14 cellular contexts compared by ENCODE assay signal in the genomic region with DNA sequence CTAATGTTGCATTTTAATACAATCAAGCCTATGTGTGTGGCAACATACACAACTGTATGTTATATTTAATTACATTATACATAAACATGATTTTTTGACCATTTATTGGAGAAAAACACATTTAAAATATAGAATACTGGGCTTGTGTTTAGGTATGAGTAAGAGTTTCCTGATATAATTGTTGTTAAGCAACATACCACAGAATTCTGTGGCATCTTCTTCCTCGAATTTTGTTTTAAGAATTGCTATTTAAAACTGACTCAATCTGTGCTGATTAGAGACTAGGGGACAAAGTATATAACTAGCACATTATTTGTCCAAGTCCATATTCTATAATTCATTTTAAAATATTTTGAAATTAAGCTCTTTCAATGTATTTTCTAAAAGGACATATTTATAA.
"Had no signal": no experiment of that assay in that cellular context is flagged by ENCODE, and none has a peak within 500 bp of the region (broad histone marks: within the 10 kb centered on the region; RNA-seq: fewer than 3 reads in every experiment).

No MANE protein-coding gene starts in this region.

- H3K27ac Mint-ChIP-seq: activated CD4-positive, alpha-beta T cell treated with anti-CD3 and anti-CD28 coated beads, Interleukin-2, amount 10 ng/mL, durations not matched to agents 24 days and 14 days; activated naive CD4-positive, alpha-beta T cell treated with anti-CD3 and anti-CD28 coated beads, Interleukin-2, amount 10 ng/mL, durations not matched to agents 7 days and 5 days; T-cell; WTC11 had no signal

- H3K36me3 ChIP-seq: adrenal gland, prostate gland, right lobe of liver, upper lobe of left lung had no signal

- H3K4me1 Mint-ChIP-seq: activated CD4-positive, alpha-beta T cell treated with anti-CD3 and anti-CD28 coated beads, Interleukin-2, amount 10 ng/mL, durations not matched to agents 24 days and 14 days; activated naive CD4-positive, alpha-beta T cell treated with anti-CD3 and anti-CD28 coated beads, Interleukin-2, amount 10 ng/mL, durations not matched to agents 7 days and 5 days; T-cell had no signal

- ATAC-seq: left cardiac atrium, right lobe of liver, T-cell, WTC11 had no signal

- H3K9me3 ChIP-seq: adrenal gland, prostate gland, right lobe of liver, upper lobe of left lung had no signal

- H3K4me3 ChIP-seq: adrenal gland, lung, prostate gland, right lobe of liver, upper lobe of left lung had no signal

- H3K27me3 Mint-ChIP-seq: activated naive CD4-positive, alpha-beta T cell treated with anti-CD3 and anti-CD28 coated beads, Interleukin-2, amount 10 ng/mL, durations not matched to agents 7 days and 5 days had no signal

- H3K27me3 ChIP-seq: adrenal gland, right lobe of liver, upper lobe of left lung had no signal

- H3K36me3 Mint-ChIP-seq: activated naive CD4-positive, alpha-beta T cell treated with anti-CD3 and anti-CD28 coated beads, Interleukin-2, amount 10 ng/mL, durations not matched to agents 7 days and 5 days; T-cell; WTC11 had no signal

- DNase-seq: activated CD4-positive, alpha-beta T cell treated with anti-CD3 and anti-CD28 coated beads, Interleukin-2, amount 10 ng/mL, durations not matched to agents 24 days and 14 days; activated naive CD4-positive, alpha-beta T cell treated with anti-CD3 and anti-CD28 coated beads, Interleukin-2, amount 10 ng/mL, durations not matched to agents 7 days and 5 days; adrenal gland; hippocampal formation; left cardiac atrium; occipital lobe; right lobe of liver; stimulated activated naive CD4-positive, alpha-beta T cell treated with Interleukin-2 at 50 U/mL for 16 hours; T-cell; upper lobe of left lung had no signal

- H3K9me3 Mint-ChIP-seq: activated naive CD4-positive, alpha-beta T cell treated with anti-CD3 and anti-CD28 coated beads, Interleukin-2, amount 10 ng/mL, durations not matched to agents 7 days and 5 days; T-cell had no signal

- H3K4me3 Mint-ChIP-seq: activated CD4-positive, alpha-beta T cell treated with anti-CD3 and anti-CD28 coated beads, Interleukin-2, amount 10 ng/mL, durations not matched to agents 24 days and 14 days; activated naive CD4-positive, alpha-beta T cell treated with anti-CD3 and anti-CD28 coated beads, Interleukin-2, amount 10 ng/mL, durations not matched to agents 7 days and 5 days; nephron; T-cell; WTC11 had no signal

- H3K27ac ChIP-seq: adrenal gland, prostate gland, right lobe of liver, upper lobe of left lung had no signal

- H3K4me1 ChIP-seq: adrenal gland, prostate gland, right lobe of liver, upper lobe of left lung had no signal
